ENCODE assay signal across 8 cellular contexts in genomic region chr7:29091722-29092121, GRCh38. TPM values are rescaled to one million over a fixed set of nuclear protein-coding genes. Genes with fewer than 3 reads are reported as not detected.
A peak's percentile ranks its signal among the peaks of the same experiment; 100 is the strongest.
DNase-seq lines count a peak whose midpoint lies in the region; ATAC-seq, FAIRE-seq and TF ChIP-seq lines count a peak whose summit lies in the region.

No MANE protein-coding gene starts in this region.

- H3K4me1 ChIP-seq in A549 (no peaks in the 10 kb centered on the region), endodermal cell (ENCODE audit: control insufficient read depth, insufficient read depth, low read length) (peaks cover 3% of the 10 kb centered on the region), sigmoid colon (peaks cover 0 to 19% (median 16%) of the 10 kb centered on the region in 4 donors), foreskin keratinocyte (no peaks in the 10 kb centered on the region)

- no peaks in the 10 kb centered on the region for H3K27me3 ChIP-seq in endodermal cell (ENCODE audit: control insufficient read depth, insufficient read depth, low read length, poor library complexity, severe bottlenecking)
- no peaks in the 10 kb centered on the region for H3K27me3 ChIP-seq in sigmoid colon
- H3K27me3 ChIP-seq in foreskin keratinocyte, result no peaks in the 10 kb centered on the region

- CTCF ChIA-PET in A549 (lab: Yijun Ruan, JAX), result interaction anchor here (0.8 to 2.9 kb wide), 6 partner anchors 10 to 317 kb away, joined by 3 to 13 read pairs (median 9); no protein-coding TSS in a partner anchor

- DNase-seq in A549 (ENCODE audit: low read depth in 1 of 2, low spot score in 1 of 2), result peak in 1 of 2 experiments; percentile 10
- peak; percentile 47 for DNase-seq in HT-29 (ENCODE audit: low spot score)
- no peak for DNase-seq in endodermal cell
- no peak for DNase-seq in sigmoid colon
- DNase-seq in occipital lobe (lab: John Stamatoyannopoulos, UW), result no peak
- no peak for DNase-seq in iPS-NIHi11 (ENCODE audit: low spot score)
- DNase-seq in foreskin keratinocyte, result no peak

- TF ChIP-seq EP300 in A549 (IDR thresholded peaks at IDR 0.05) (no peak), sigmoid colon (IDR thresholded peaks at IDR 0.05) (no peak)

- no peaks in the 10 kb centered on the region for H3K9me3 ChIP-seq in A549
- no peaks in the 10 kb centered on the region for H3K9me3 ChIP-seq in endodermal cell (ENCODE audit: control insufficient read depth, low read length)
- H3K9me3 ChIP-seq in sigmoid colon, result no peaks in the 10 kb centered on the region

- TF ChIP-seq POLR2A in A549 (IDR thresholded peaks at IDR 0.05; ENCODE audit: low read length) (no peak), sigmoid colon (IDR thresholded peaks at IDR 0.05) (no peak)

- H3K36me3 ChIP-seq in endodermal cell (ENCODE audit: control insufficient read depth, insufficient read depth, low read length), result peaks cover 6% of the 10 kb centered on the region
- H3K36me3 ChIP-seq in sigmoid colon, result no peaks in the 10 kb centered on the region

- TF ChIP-seq CTCF in A549 (IDR thresholded peaks at IDR 0.05), result no peak
- peak; percentile 63 for TF ChIP-seq CTCF in endodermal cell (conservative IDR thresholded peaks at IDR 0.05)
- no peak for TF ChIP-seq CTCF in sigmoid colon (IDR thresholded peaks at IDR 0.05)
- TF ChIP-seq CTCF in foreskin keratinocyte (conservative IDR thresholded peaks at IDR 0.05), result no peak

- 9% methylated on average over 4 of the region's 4 CpGs for WGBS in A549 (ENCODE audit: missing lambda C conversion rate)
- WGBS in endodermal cell (ENCODE audit: insufficient coverage in 1 of 2, insufficient read length in 1 of 2), 2 experiments, result 80% methylated on average over 4 of the region's 4 CpGs; no CpG with 5 or more reads in 1 of the 2 experiments
- WGBS in sigmoid colon, 2 donors, result 11 to 42% methylated on average over 4 of the region's 4 CpGs

- peaks cover 8% of the 10 kb centered on the region for H3K36me3 Mint-ChIP-seq in endodermal cell (ENCODE audit: low read depth)

- FAIRE-seq in A549 (lab: Jason Lieb, UNC), result no peak

- H3K4me3 Mint-ChIP-seq in endodermal cell, result no peak overlapping the region

- H3K4me3 ChIP-seq in A549, result no peak overlapping the region
- no peak overlapping the region for H3K4me3 ChIP-seq in endodermal cell (ENCODE audit: low read length)
- peak overlapping the region; percentile 11 to 43 (median 23) for H3K4me3 ChIP-seq in sigmoid colon

- peaks cover 12% of the 10 kb centered on the region for H3K4me1 Mint-ChIP-seq in endodermal cell

- H3K4me2 ChIP-seq in A549, result peak overlapping the region; percentile 47

- no peak overlapping the region for H3K9ac ChIP-seq in endodermal cell (ENCODE audit: extremely low read depth, low read length, poor library complexity, severe bottlenecking)

- no peaks in the 10 kb centered on the region for H3K9me3 Mint-ChIP-seq in endodermal cell

- H3K27me3 Mint-ChIP-seq in endodermal cell (ENCODE audit: insufficient read depth), result no peaks in the 10 kb centered on the region

- H3K27ac Mint-ChIP-seq in endodermal cell, result no peak overlapping the region

- ATAC-seq in A549 (no peak), GM18907 (IDR thresholded peaks at IDR 0.05; ENCODE audit: unreplicated experiment) (peak; percentile 93), foreskin keratinocyte (no peak)

- POLR2A ChIA-PET in A549 (lab: Yijun Ruan, JAX), result no interaction called here

- no peak overlapping the region for H3K27ac ChIP-seq in A549
- peak overlapping the region; percentile 30 for H3K27ac ChIP-seq in endodermal cell (ENCODE audit: low read depth, low read length)
- H3K27ac ChIP-seq in sigmoid colon, result peak overlapping the region; percentile 44 to 68 (median 60)
- H3K27ac ChIP-seq in foreskin keratinocyte, result no peak overlapping the region

- TF ChIP-seq RAD21 in A549 (conservative IDR thresholded peaks at IDR 0.05 in 1 of 2, IDR thresholded peaks at IDR 0.05 in 1 of 2), result no peak

- intact Hi-C loops in sigmoid colon (cut with DNase I), result no loop called here

TF ChIP-seq in A549, 52 proteins besides CTCF, POLR2A, EP300 and RAD21:
- no peak for TF ChIP-seq CHD4 (IDR thresholded peaks at IDR 0.05; ENCODE audit: borderline replicate concordance)
- no peak for TF ChIP-seq EHMT2 (IDR thresholded peaks at IDR 0.05; ENCODE audit: low read depth)
- TF ChIP-seq FOXS1 (CRISPR knock-in tag; IDR thresholded peaks at IDR 0.05), result no peak
- no peak for TF ChIP-seq FOSB (CRISPR knock-in tag; IDR thresholded peaks at IDR 0.05)
- no peak for TF ChIP-seq MAZ (IDR thresholded peaks at IDR 0.05; ENCODE audit: borderline replicate concordance, low read depth, low read length)
- no peak for TF ChIP-seq HES2 (IDR thresholded peaks at IDR 0.05)
- TF ChIP-seq SREBF2 (IDR thresholded peaks at IDR 0.05), result no peak
- TF ChIP-seq ATOH8 (CRISPR knock-in tag; IDR thresholded peaks at IDR 0.05; ENCODE audit: low read depth), result no peak
- no peak for TF ChIP-seq HDAC2 (IDR thresholded peaks at IDR 0.05)
- TF ChIP-seq NPAS2 (CRISPR knock-in tag; IDR thresholded peaks at IDR 0.05; ENCODE audit: borderline replicate concordance), result no peak

RNA-seq across cellular contexts. Expression of gene CPVL, which starts 54.6 kb away (rescaled TPM):
- not detected in 2 replicates for polyA plus RNA-seq in A549 (2011; rRNA removed)
- polyA plus RNA-seq in A549 (2012; cell fraction: cytosol; rRNA removed), result 0.01 TPM in 1 of 2 replicates, not detected in the other
- not detected in 2 replicates for polyA plus RNA-seq in A549 (2012; cell fraction: nucleus; rRNA removed)
- 0.05 to 0.17 TPM (median 0.15 TPM) in 3 replicates for polyA plus RNA-seq in A549 (2017; fragmentation: RNase III; extraction: RNeasy Plus Mini Kit Qiagen cat#74134 plus additional on column Dnase treatment)
- polyA minus RNA-seq in A549 (2011; rRNA and poly(A)+ RNA removed), result not detected in 2 replicates
- 1.8 and 5.3 TPM in 2 replicates for total RNA-seq in HT-29 (2014; rRNA removed; shearing (Covaris generic))
- total RNA-seq in endodermal cell, result 10 to 100 TPM; 32.4 to 53.3 TPM
- 21.3 TPM for polyA plus RNA-seq in endodermal cell (2013, experiment 1 of 2)
- polyA plus RNA-seq in endodermal cell (2013, experiment 2 of 2), result 20.9 TPM
- 10 to 100 TPM in 3 of 4 donors, 1 to 10 TPM in 1; 6.6 to 23.7 (median 21.2) TPM for total RNA-seq in sigmoid colon
- polyA plus RNA-seq in sigmoid colon, result 10 to 100 TPM in 2 of 3 donors, 1 to 10 TPM in 1; 5.4 to 38.8 (median 15.5) TPM
- 69.9 TPM for total RNA-seq in occipital lobe
- total RNA-seq in foreskin keratinocyte, result 1.5 and 3.2 TPM in 2 replicates
- 0.97 and 3.2 TPM in 2 replicates for polyA plus RNA-seq in foreskin keratinocyte

Comparison
In these comparisons a context has a peak if more than half of its experiments do, and no peak if none do; other contexts are left out.
1. H3K27ac ChIP-seq: peak in endodermal cell (single experiment) and sigmoid colon (4 of 4); none in A549 (0 of 2) and foreskin keratinocyte (single experiment).
2. H3K4me3 ChIP-seq: peak in sigmoid colon (4 of 4); none in A549 (single experiment) and endodermal cell (single experiment).